ENCODE assay signal across 16 cellular contexts in genomic region chr4:54731552-54731951, GRCh38.
DNase-seq lines count a peak whose midpoint lies in the region; ATAC-seq and TF ChIP-seq lines count a peak whose summit lies in the region.
"Had no signal": no experiment of that assay in that cellular context is flagged by ENCODE, and none has a peak within 500 bp of the region (broad histone marks: within the 10 kb centered on the region; RNA-seq: fewer than 3 reads in every experiment).

No MANE protein-coding gene starts in this region.

- ATAC-seq in PC-3 (no peak), left lung (peak; percentile 30)
- ATAC-seq: A549, K562 had no signal

- H3K27me3 ChIP-seq in PC-3 (ENCODE audit: low read length) (peaks cover 95% of the 10 kb centered on the region), hepatocyte (no peaks in the 10 kb centered on the region), left lung (no peaks in the 10 kb centered on the region)

- H3K27ac ChIP-seq in PC-3 (ENCODE audit: low read length) = no peak overlapping the region
- H3K27ac ChIP-seq in hepatocyte = no peak overlapping the region
- no peak overlapping the region for H3K27ac ChIP-seq in left lung
- H3K27ac ChIP-seq: A549, C4-2B had no signal

- no peaks in the 10 kb centered on the region for H3K27me3 Mint-ChIP-seq in T-helper 2 cell treated with Interferon-gamma antibody and Interleukin-4, amounts not matched to agents 5 μg/mL and 100 μg/mL, for 36 hours (ENCODE audit: low read depth)
- H3K27me3 Mint-ChIP-seq: CD4-positive, alpha-beta T cell had no signal

- H3K4me1 Mint-ChIP-seq in T-helper 2 cell treated with Interferon-gamma antibody and Interleukin-4, amounts not matched to agents 5 μg/mL and 100 μg/mL, for 36 hours (ENCODE audit: low read depth) = no peaks in the 10 kb centered on the region

- DNase-seq in DMS53 treated with DMSO at 0.1 percent for 48 hours (lab: John Stamatoyannopoulos, UW; ENCODE audit: unreplicated experiment) = peak; percentile 24
- peak; percentile 9 for DNase-seq in PC-3
- DNase-seq in hepatocyte (ENCODE audit: low spot score) = peak; percentile 22
- DNase-seq in left lung = no peak
- DNase-seq in T-helper 2 cell treated with Interferon-gamma antibody and Interleukin-4, amounts not matched to agents 5 μg/mL and 100 μg/mL, for 36 hours (ENCODE audit: low spot score) = no peak
- DNase-seq in NOMO-1 treated with dmso at 0.1 percent for 144 hours (lab: John Stamatoyannopoulos, UW; ENCODE audit: unreplicated experiment) = no peak
- DNase-seq in central memory CD4-positive, alpha-beta T cell = no peak
- no peak for DNase-seq in activated CD4-positive, alpha-beta T cell treated with anti-CD3 and anti-CD28 coated beads for 4 hours
- DNase-seq: AML-193; Calu3; CD4-positive, alpha-beta T cell; H9; IMR-90 had no signal

- POLR2A ChIA-PET in PC-3 (lab: Charles Lee; ENCODE audit: unreplicated experiment) = no interaction called here

- H3K4me1 ChIP-seq in PC-3 (ENCODE audit: insufficient read depth, low read length) (no peaks in the 10 kb centered on the region), hepatocyte (ENCODE audit: insufficient read depth) (no peaks in the 10 kb centered on the region), left lung (no peaks in the 10 kb centered on the region)
- H3K4me1 ChIP-seq: A549 had no signal

- H3K36me3 ChIP-seq in PC-3 (ENCODE audit: low read depth, low read length) = no peaks in the 10 kb centered on the region
- H3K36me3 ChIP-seq in hepatocyte (replicated peaks; ENCODE audit: insufficient read depth, low read depth) = no peaks in the 10 kb centered on the region
- H3K36me3 ChIP-seq in left lung = no peaks in the 10 kb centered on the region

- no peak for TF ChIP-seq CTCF in PC-3 (conservative IDR thresholded peaks at IDR 0.05; ENCODE audit: low read depth, low read length)
- TF ChIP-seq CTCF in hepatocyte (IDR thresholded peaks at IDR 0.05; ENCODE audit: poor library complexity) = no peak
- TF ChIP-seq CTCF in left lung (IDR thresholded peaks at IDR 0.05) = no peak

- H3K36me3 Mint-ChIP-seq in T-helper 2 cell treated with Interferon-gamma antibody and Interleukin-4, amounts not matched to agents 5 μg/mL and 100 μg/mL, for 36 hours (ENCODE audit: low read depth) = no peaks in the 10 kb centered on the region

- H3K27ac Mint-ChIP-seq in T-helper 2 cell treated with Interferon-gamma antibody and Interleukin-4, amounts not matched to agents 5 μg/mL and 100 μg/mL, for 36 hours = no peak overlapping the region
- H3K27ac Mint-ChIP-seq: CD4-positive, alpha-beta T cell; H9 had no signal

- H3K9me3 ChIP-seq in PC-3 (ENCODE audit: low read length) = no peaks in the 10 kb centered on the region
- no peaks in the 10 kb centered on the region for H3K9me3 ChIP-seq in hepatocyte (ENCODE audit: low read depth)
- H3K9me3 ChIP-seq in left lung = no peaks in the 10 kb centered on the region
- H3K9me3 ChIP-seq: A549 had no signal

- H3K9me2 ChIP-seq in PC-3 (replicated peaks; ENCODE audit: low read length) (no peaks in the 10 kb centered on the region), hepatocyte (replicated peaks; ENCODE audit: insufficient read depth) (no peaks in the 10 kb centered on the region)

- CTCF ChIA-PET in PC-3 (lab: Charles Lee) = no interaction called here

- no TSS peak for BruUV-seq in PC-3 (replicated peaks; lab: Mats Ljungman, UMichigan)

- H3K9me3 Mint-ChIP-seq in T-helper 2 cell treated with Interferon-gamma antibody and Interleukin-4, amounts not matched to agents 5 μg/mL and 100 μg/mL, for 36 hours = no peaks in the 10 kb centered on the region
- H3K9me3 Mint-ChIP-seq: CD4-positive, alpha-beta T cell; H9 had no signal

- 90% methylated on average over 3 of the region's 3 CpGs for WGBS in hepatocyte (ENCODE audit: low lambda C conversion rate, missing lambda C conversion rate)

- intact Hi-C loops in PC-3 (cut with micrococcal nuclease) (no loop called here), left lung (cut with DNase I) (no loop called here)

- H3F3A ChIP-seq in PC-3 (ENCODE audit: low read length, unreplicated experiment) = no peaks in the 10 kb centered on the region

- H3K4me2 ChIP-seq in PC-3 (ENCODE audit: low read length) (no peak overlapping the region), hepatocyte (no peak overlapping the region)
- H3K4me2 ChIP-seq: A549 had no signal

- H3K4me3 Mint-ChIP-seq in T-helper 2 cell treated with Interferon-gamma antibody and Interleukin-4, amounts not matched to agents 5 μg/mL and 100 μg/mL, for 36 hours = no peak overlapping the region
- H3K4me3 Mint-ChIP-seq: CD4-positive, alpha-beta T cell; H9 had no signal

- H3K4me3 ChIP-seq in PC-3 (ENCODE audit: low read length) (no peak overlapping the region), hepatocyte (no peak overlapping the region), left lung (no peak overlapping the region)
- H3K4me3 ChIP-seq: A549, K562 had no signal

- no peak overlapping the region for H2AFZ ChIP-seq in PC-3 (ENCODE audit: low read length)
- H2AFZ ChIP-seq in hepatocyte = no peak overlapping the region

- H4K20me1 ChIP-seq in PC-3 (ENCODE audit: low read length) (no peaks in the 10 kb centered on the region), hepatocyte (ENCODE audit: insufficient read depth, poor library complexity, severe bottlenecking) (no peaks in the 10 kb centered on the region)

- H3K79me2 ChIP-seq in PC-3 (ENCODE audit: low read length) (no peaks in the 10 kb centered on the region), hepatocyte (no peaks in the 10 kb centered on the region)

- H3K9ac ChIP-seq in PC-3 (ENCODE audit: low read length) = no peak overlapping the region

Comparison
In these comparisons a context has a peak if more than half of its experiments do, and no peak if none do; other contexts are left out.
1. DNase-seq: peak in DMS53 treated with DMSO at 0.1 percent for 48 hours (single experiment), PC-3 (single experiment) and hepatocyte (single experiment); none in left lung (0 of 2), T-helper 2 cell treated with Interferon-gamma antibody and Interleukin-4, amounts not matched to agents 5 μg/mL and 100 μg/mL, for 36 hours (single experiment), NOMO-1 treated with dmso at 0.1 percent for 144 hours (single experiment), central memory CD4-positive, alpha-beta T cell (single experiment) and activated CD4-positive, alpha-beta T cell treated with anti-CD3 and anti-CD28 coated beads for 4 hours (0 of 2).